1 cellular context compared by ENCODE assay signal in genomic region chr21:38263493-38263892, GRCh38.
TF ChIP-seq lines count a peak whose summit lies in the region.

No MANE protein-coding gene starts in this region.

TF ChIP-seq in SK-N-SH, 30 proteins besides CTCF, POLR2A, EP300 and RAD21 (continued from another document):
- no peak for TF ChIP-seq USF1 (IDR thresholded peaks at IDR 0.05; ENCODE audit: borderline replicate concordance, low read depth)
TF ChIP-seq in SK-N-SH: peak in this region for 0.
